Comparison of ENCODE assay signal across 1 cellular context in the genomic region with DNA sequence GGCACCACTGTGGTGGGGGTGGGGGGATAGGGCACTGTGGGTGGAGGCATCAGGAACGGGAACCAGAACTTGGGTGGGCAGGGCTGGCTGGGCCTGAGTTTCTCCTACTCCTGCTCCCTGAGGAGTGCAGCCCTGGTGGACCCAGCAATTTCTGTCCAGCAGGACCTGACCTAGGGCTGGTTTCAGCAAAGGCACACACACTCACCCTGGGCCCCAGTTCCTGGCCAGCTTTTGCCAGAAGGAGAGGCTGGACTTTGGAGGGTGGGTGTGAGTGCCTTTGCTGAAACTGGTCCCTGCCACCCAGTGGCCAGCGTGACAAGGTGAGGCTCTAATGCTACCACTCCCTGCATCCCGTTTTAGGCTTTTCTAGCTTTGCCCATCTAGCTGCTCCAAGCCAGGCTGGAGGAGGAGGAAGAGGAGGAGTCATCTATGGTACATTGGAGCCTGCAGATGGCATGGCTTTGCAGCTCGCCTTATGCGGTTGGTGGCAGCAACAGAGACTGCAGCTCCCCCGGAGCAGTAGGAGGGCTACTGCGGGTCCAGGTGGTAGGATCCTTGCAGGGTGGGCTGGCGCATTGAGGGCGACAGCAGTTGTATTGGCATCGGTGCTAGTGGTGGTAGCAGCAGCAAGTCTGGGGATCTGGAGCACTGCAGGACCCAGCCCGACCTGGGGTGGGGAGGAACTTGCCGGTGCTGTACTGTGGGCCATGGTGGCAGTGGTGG.
TF ChIP-seq lines count a peak whose summit lies in the region.

No MANE protein-coding gene starts in this region.

TF ChIP-seq in GM23338, 12 proteins besides CTCF, POLR2A, EP300 and RAD21 (continued from another document):
- TF ChIP-seq, protein P1, sequence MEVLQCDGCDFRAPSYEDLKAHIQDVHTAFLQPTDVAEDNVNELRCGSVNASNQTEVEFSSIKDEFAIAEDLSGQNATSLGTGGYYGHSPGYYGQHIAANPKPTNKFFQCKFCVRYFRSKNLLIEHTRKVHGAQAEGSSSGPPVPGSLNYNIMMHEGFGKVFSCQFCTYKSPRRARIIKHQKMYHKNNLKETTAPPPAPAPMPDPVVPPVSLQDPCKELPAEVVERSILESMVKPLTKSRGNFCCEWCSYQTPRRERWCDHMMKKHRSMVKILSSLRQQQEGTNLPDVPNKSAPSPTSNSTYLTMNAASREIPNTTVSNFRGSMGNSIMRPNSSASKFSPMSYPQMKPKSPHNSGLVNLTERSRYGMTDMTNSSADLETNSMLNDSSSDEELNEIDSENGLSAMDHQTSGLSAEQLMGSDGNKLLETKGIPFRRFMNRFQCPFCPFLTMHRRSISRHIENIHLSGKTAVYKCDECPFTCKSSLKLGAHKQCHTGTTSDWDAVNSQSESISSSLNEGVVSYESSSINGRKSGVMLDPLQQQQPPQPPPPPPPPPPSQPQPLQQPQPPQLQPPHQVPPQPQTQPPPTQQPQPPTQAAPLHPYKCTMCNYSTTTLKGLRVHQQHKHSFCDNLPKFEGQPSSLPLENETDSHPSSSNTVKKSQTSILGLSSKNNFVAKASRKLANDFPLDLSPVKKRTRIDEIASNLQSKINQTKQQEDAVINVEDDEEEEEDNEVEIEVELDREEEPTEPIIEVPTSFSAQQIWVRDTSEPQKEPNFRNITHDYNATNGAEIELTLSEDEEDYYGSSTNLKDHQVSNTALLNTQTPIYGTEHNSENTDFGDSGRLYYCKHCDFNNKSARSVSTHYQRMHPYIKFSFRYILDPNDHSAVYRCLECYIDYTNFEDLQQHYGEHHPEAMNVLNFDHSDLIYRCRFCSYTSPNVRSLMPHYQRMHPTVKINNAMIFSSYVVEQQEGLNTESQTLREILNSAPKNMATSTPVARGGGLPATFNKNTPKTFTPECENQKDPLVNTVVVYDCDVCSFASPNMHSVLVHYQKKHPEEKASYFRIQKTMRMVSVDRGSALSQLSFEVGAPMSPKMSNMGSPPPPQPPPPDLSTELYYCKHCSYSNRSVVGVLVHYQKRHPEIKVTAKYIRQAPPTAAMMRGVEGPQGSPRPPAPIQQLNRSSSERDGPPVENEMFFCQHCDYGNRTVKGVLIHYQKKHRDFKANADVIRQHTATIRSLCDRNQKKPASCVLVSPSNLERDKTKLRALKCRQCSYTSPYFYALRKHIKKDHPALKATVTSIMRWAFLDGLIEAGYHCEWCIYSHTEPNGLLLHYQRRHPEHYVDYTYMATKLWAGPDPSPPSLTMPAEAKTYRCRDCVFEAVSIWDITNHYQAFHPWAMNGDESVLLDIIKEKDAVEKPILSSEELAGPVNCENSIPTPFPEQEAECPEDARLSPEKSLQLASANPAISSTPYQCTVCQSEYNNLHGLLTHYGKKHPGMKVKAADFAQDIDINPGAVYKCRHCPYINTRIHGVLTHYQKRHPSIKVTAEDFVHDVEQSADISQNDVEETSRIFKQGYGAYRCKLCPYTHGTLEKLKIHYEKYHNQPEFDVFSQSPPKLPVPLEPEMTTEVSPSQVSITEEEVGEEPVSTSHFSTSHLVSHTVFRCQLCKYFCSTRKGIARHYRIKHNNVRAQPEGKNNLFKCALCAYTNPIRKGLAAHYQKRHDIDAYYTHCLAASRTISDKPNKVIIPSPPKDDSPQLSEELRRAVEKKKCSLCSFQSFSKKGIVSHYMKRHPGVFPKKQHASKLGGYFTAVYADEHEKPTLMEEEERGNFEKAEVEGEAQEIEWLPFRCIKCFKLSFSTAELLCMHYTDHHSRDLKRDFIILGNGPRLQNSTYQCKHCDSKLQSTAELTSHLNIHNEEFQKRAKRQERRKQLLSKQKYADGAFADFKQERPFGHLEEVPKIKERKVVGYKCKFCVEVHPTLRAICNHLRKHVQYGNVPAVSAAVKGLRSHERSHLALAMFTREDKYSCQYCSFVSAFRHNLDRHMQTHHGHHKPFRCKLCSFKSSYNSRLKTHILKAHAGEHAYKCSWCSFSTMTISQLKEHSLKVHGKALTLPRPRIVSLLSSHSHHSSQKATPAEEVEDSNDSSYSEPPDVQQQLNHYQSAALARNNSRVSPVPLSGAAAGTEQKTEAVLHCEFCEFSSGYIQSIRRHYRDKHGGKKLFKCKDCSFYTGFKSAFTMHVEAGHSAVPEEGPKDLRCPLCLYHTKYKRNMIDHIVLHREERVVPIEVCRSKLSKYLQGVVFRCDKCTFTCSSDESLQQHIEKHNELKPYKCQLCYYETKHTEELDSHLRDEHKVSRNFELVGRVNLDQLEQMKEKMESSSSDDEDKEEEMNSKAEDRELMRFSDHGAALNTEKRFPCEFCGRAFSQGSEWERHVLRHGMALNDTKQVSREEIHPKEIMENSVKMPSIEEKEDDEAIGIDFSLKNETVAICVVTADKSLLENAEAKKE (CRISPR knock-in tag; IDR thresholded peaks at IDR 0.05) = no peak
